ENCODE assay signal across 16 cellular contexts in genomic region chr3:111737056-111737711, GRCh38.
DNase-seq lines count a peak whose midpoint lies in the region; ATAC-seq and TF ChIP-seq lines count a peak whose summit lies in the region.
"Had no signal": no experiment of that assay in that cellular context is flagged by ENCODE, and none has a peak within 500 bp of the region (broad histone marks: within the 10 kb centered on the region; RNA-seq: fewer than 3 reads in every experiment).

No MANE protein-coding gene starts in this region.

- WGBS in esophagus squamous epithelium, 2 donors = 64 to 70% methylated on average over 1 to 2 of the region's 2 CpGs
- WGBS in upper lobe of left lung, 2 donors = 76 to 86% methylated on average over 2 of the region's 2 CpGs

- no peak for TF ChIP-seq CTCF in esophagus squamous epithelium (IDR thresholded peaks at IDR 0.05)
- no peak for TF ChIP-seq CTCF in upper lobe of left lung (IDR thresholded peaks at IDR 0.05)

- H3K4me3 Mint-ChIP-seq in natural killer cell treated with Interleukin-12 subunit alpha and Interleukin-12 subunit beta and Interleukin-15 and Interleukin-18, amount 100 ng/mL, for 72 hours = peak overlapping the region; percentile 50
- H3K4me3 Mint-ChIP-seq in effector memory CD8-positive, alpha-beta T cell = no peak overlapping the region
- H3K4me3 Mint-ChIP-seq: IgD-negative memory B cell; T-helper 1 cell treated with Interleukin-12 subunit alpha and Interleukin-12 subunit beta and Interleukin-4 antibody, amounts not matched to agents 30 μg/mL and 1 μg/mL, for 36 hours had no signal

- TF ChIP-seq POLR2A in esophagus squamous epithelium (IDR thresholded peaks at IDR 0.05) = no peak
- no peak for TF ChIP-seq POLR2A in upper lobe of left lung (IDR thresholded peaks at IDR 0.05)

- H3K27ac ChIP-seq in esophagus squamous epithelium (peak overlapping the region; percentile 76 to 84 (median 80)), upper lobe of left lung (peak overlapping the region in 3 of 4 donors; percentile 12 to 17 (median 14))

- no peak for ATAC-seq in natural killer cell treated with Interleukin-12 subunit alpha and Interleukin-12 subunit beta and Interleukin-15 and Interleukin-18, amount 100 ng/mL, for 72 hours
- ATAC-seq in upper lobe of left lung (ENCODE audit: low FRiP score in 2 of 2) = no peak
- no peak for ATAC-seq in HG02642 (IDR thresholded peaks at IDR 0.05; ENCODE audit: poor library complexity, unreplicated experiment)
- ATAC-seq in effector memory CD8-positive, alpha-beta T cell (replicated peaks) = no peak

- no peaks in the 10 kb centered on the region for H3K27me3 Mint-ChIP-seq in natural killer cell treated with Interleukin-12 subunit alpha and Interleukin-12 subunit beta and Interleukin-15 and Interleukin-18, amount 100 ng/mL, for 72 hours
- no peaks in the 10 kb centered on the region for H3K27me3 Mint-ChIP-seq in effector memory CD8-positive, alpha-beta T cell

- DNase-seq in DMS79 treated with DMSO at 0.1 percent for 48 hours (lab: John Stamatoyannopoulos, UW) (peak; percentile 54), DMS79 (lab: John Stamatoyannopoulos, UW) (no peak), esophagus squamous epithelium (lab: John Stamatoyannopoulos, UW) (no peak), upper lobe of left lung (no peak), cerebellar cortex (ENCODE audit: low spot score) (no peak)
- DNase-seq in natural killer cell treated with Interleukin-12 subunit alpha and Interleukin-12 subunit beta and Interleukin-15 and Interleukin-18, amount 100 ng/mL, for 72 hours (ENCODE audit: low spot score) = no peak
- no peak for DNase-seq in effector memory CD8-positive, alpha-beta T cell
- DNase-seq: activated CD4-positive, alpha-beta T cell treated with anti-CD3 and anti-CD28 coated beads, Interleukin-2, amount 50 U/mL, for 4 hours; activated effector memory CD4-positive, alpha-beta T cell treated with Interleukin-2 at 50 U/mL for 16 hours; cerebellar nuclear complex; DMS153; NCI-H187 treated with DMSO at 0.1 percent for 48 hours; nucleus accumbens had no signal

- peaks cover 6 to 67% (median 39%) of the 10 kb centered on the region in 3 donors for H3K4me1 ChIP-seq in esophagus squamous epithelium
- H3K4me1 ChIP-seq in upper lobe of left lung = peaks cover 7 to 14% (median 11%) of the 10 kb centered on the region in 4 donors

- H3K36me3 ChIP-seq in esophagus squamous epithelium (no peaks in the 10 kb centered on the region), upper lobe of left lung (no peaks in the 10 kb centered on the region)

- no peak overlapping the region for H3K4me3 ChIP-seq in esophagus squamous epithelium
- no peak overlapping the region for H3K4me3 ChIP-seq in upper lobe of left lung

- H3K4me1 Mint-ChIP-seq in natural killer cell treated with Interleukin-12 subunit alpha and Interleukin-12 subunit beta and Interleukin-15 and Interleukin-18, amount 100 ng/mL, for 72 hours (ENCODE audit: low read depth in 2 of 2) = peaks cover 12 to 21% of the 10 kb centered on the region in 2 donors
- peaks cover 9 to 13% of the 10 kb centered on the region in 2 donors for H3K4me1 Mint-ChIP-seq in effector memory CD8-positive, alpha-beta T cell (ENCODE audit: low read depth in 2 of 2)
- H3K4me1 Mint-ChIP-seq: IgD-negative memory B cell had no signal

- intact Hi-C loops in esophagus squamous epithelium (cut with DNase I) = no loop called here

- no peaks in the 10 kb centered on the region for H3K27me3 ChIP-seq in esophagus squamous epithelium
- no peaks in the 10 kb centered on the region for H3K27me3 ChIP-seq in upper lobe of left lung

- H3K27ac Mint-ChIP-seq in natural killer cell treated with Interleukin-12 subunit alpha and Interleukin-12 subunit beta and Interleukin-15 and Interleukin-18, amount 100 ng/mL, for 72 hours = peak overlapping the region in 1 of 2 donors; percentile 7
- no peak overlapping the region for H3K27ac Mint-ChIP-seq in effector memory CD8-positive, alpha-beta T cell
- H3K27ac Mint-ChIP-seq: IgD-negative memory B cell; T-helper 1 cell treated with Interleukin-12 subunit alpha and Interleukin-12 subunit beta and Interleukin-4 antibody, amounts not matched to agents 30 μg/mL and 1 μg/mL, for 36 hours had no signal

- peaks cover 8% of the 10 kb centered on the region for H3K36me3 Mint-ChIP-seq in natural killer cell treated with Interleukin-12 subunit alpha and Interleukin-12 subunit beta and Interleukin-15 and Interleukin-18, amount 100 ng/mL, for 72 hours
- no peaks in the 10 kb centered on the region for H3K36me3 Mint-ChIP-seq in effector memory CD8-positive, alpha-beta T cell (ENCODE audit: insufficient read depth)

- H3K9me3 Mint-ChIP-seq in natural killer cell treated with Interleukin-12 subunit alpha and Interleukin-12 subunit beta and Interleukin-15 and Interleukin-18, amount 100 ng/mL, for 72 hours = no peaks in the 10 kb centered on the region
- no peaks in the 10 kb centered on the region for H3K9me3 Mint-ChIP-seq in effector memory CD8-positive, alpha-beta T cell

- no peak for TF ChIP-seq EP300 in upper lobe of left lung (IDR thresholded peaks at IDR 0.05)

- no peaks in the 10 kb centered on the region for H3K9me3 ChIP-seq in esophagus squamous epithelium
- no peaks in the 10 kb centered on the region for H3K9me3 ChIP-seq in upper lobe of left lung
